ENCODE assay signal across 8 cellular contexts in genomic region chr14:101876539-101876938, GRCh38.
DNase-seq lines count a peak whose midpoint lies in the region; ATAC-seq and TF ChIP-seq lines count a peak whose summit lies in the region.

No MANE protein-coding gene starts in this region.

- 86% methylated on average over 8 of the region's 8 CpGs for WGBS in smooth muscle cell (ENCODE audit: low lambda C conversion rate)

- DNase-seq in Peyer's patch, result peak in 2 of 3 donors; percentile 94 to 95
- DNase-seq in activated T-helper 9 cell treated with anti-CD3 and anti-CD28 coated beads, Interleukin-2, amount 50 U/mL, for 16 hours (ENCODE audit: low read depth), result peak; percentile 57
- DNase-seq in left lung, result peak in 1 of 2 donors; percentile 82
- DNase-seq in stimulated activated CD8-positive, alpha-beta memory T cell treated with anti-CD3 and anti-CD28 coated beads, Interleukin-7, amount 100 ng/mL, for 1 hour (ENCODE audit: low read depth in 2 of 2), result peak; percentile 27 to 41
- no peak for DNase-seq in NCI-H510A treated with DMSO at 0.1 percent for 48 hours (lab: John Stamatoyannopoulos, UW)
- no peak for DNase-seq in smooth muscle cell (lab: John Stamatoyannopoulos, UW; ENCODE audit: unreplicated experiment)

- no peak overlapping the region for H2AFZ ChIP-seq in smooth muscle cell (ENCODE audit: low read depth)

- ATAC-seq in GM18520 (IDR thresholded peaks at IDR 0.05; ENCODE audit: unreplicated experiment), result peak; percentile 56
- peak; percentile 82 for ATAC-seq in HG02943 (IDR thresholded peaks at IDR 0.05; ENCODE audit: low read depth, unreplicated experiment)
- peak; percentile 82 for ATAC-seq in left lung

- H3K4me1 ChIP-seq in Peyer's patch, result peaks cover 0 to 31% (median 19%) of the 10 kb centered on the region in 4 donors
- H3K4me1 ChIP-seq in left lung, result peaks cover 7 to 49% of the 10 kb centered on the region in 2 donors
- no peaks in the 10 kb centered on the region for H3K4me1 ChIP-seq in smooth muscle cell (ENCODE audit: low read depth)

- peaks cover 53% of the 10 kb centered on the region for H3K79me2 ChIP-seq in smooth muscle cell (ENCODE audit: low read depth)

- TF ChIP-seq CTCF in Peyer's patch (IDR thresholded peaks at IDR 0.05) (no peak), left lung (IDR thresholded peaks at IDR 0.05) (no peak), smooth muscle cell (IDR thresholded peaks at IDR 0.05; ENCODE audit: borderline replicate concordance, insufficient read depth, poor library complexity, severe bottlenecking) (no peak)

- H3K36me3 ChIP-seq in Peyer's patch, result no peaks in the 10 kb centered on the region
- H3K36me3 ChIP-seq in left lung, result peaks cover 0 to 9% of the 10 kb centered on the region in 2 donors
- no peaks in the 10 kb centered on the region for H3K36me3 ChIP-seq in smooth muscle cell (ENCODE audit: low read depth)

- H3K27ac ChIP-seq in Peyer's patch (peak overlapping the region in 3 of 4 donors; percentile 21 to 79 (median 74)), left lung (peak overlapping the region; percentile 8 to 61), smooth muscle cell (ENCODE audit: low read depth) (no peak overlapping the region)

- H3F3A ChIP-seq in smooth muscle cell (ENCODE audit: low read depth), result no peaks in the 10 kb centered on the region

- no peak for TF ChIP-seq POLR2A in Peyer's patch (IDR thresholded peaks at IDR 0.05)

- H3K9me3 ChIP-seq in Peyer's patch (no peaks in the 10 kb centered on the region), left lung (no peaks in the 10 kb centered on the region), smooth muscle cell (replicated peaks; ENCODE audit: low read depth) (no peaks in the 10 kb centered on the region)

- H3K4me2 ChIP-seq in smooth muscle cell, result no peak overlapping the region

- H3K9ac ChIP-seq in smooth muscle cell (ENCODE audit: low read depth), result no peak overlapping the region

- H3K4me3 ChIP-seq in Peyer's patch (no peak overlapping the region), left lung (no peak overlapping the region), smooth muscle cell (no peak overlapping the region)

- H3K27me3 ChIP-seq in Peyer's patch (no peaks in the 10 kb centered on the region), left lung (no peaks in the 10 kb centered on the region), smooth muscle cell (ENCODE audit: low read depth) (no peaks in the 10 kb centered on the region)

- H4K20me1 ChIP-seq in smooth muscle cell (ENCODE audit: low read depth), result peaks cover 100% of the 10 kb centered on the region

- intact Hi-C loops in left lung (cut with DNase I), result no loop called here

Comparison
In these comparisons a context has a peak if more than half of its experiments do, and no peak if none do; other contexts are left out.
1. DNase-seq: peak in Peyer's patch (2 of 3), activated T-helper 9 cell treated with anti-CD3 and anti-CD28 coated beads, Interleukin-2, amount 50 U/mL, for 16 hours (single experiment) and stimulated activated CD8-positive, alpha-beta memory T cell treated with anti-CD3 and anti-CD28 coated beads, Interleukin-7, amount 100 ng/mL, for 1 hour (2 of 2); none in NCI-H510A treated with DMSO at 0.1 percent for 48 hours (single experiment) and smooth muscle cell (single experiment).
2. Peak in every context shown above with its lines, with median percentiles within 50 percentile points of each other: ATAC-seq.